9 cellular contexts compared by ENCODE assay signal in the genomic region with DNA sequence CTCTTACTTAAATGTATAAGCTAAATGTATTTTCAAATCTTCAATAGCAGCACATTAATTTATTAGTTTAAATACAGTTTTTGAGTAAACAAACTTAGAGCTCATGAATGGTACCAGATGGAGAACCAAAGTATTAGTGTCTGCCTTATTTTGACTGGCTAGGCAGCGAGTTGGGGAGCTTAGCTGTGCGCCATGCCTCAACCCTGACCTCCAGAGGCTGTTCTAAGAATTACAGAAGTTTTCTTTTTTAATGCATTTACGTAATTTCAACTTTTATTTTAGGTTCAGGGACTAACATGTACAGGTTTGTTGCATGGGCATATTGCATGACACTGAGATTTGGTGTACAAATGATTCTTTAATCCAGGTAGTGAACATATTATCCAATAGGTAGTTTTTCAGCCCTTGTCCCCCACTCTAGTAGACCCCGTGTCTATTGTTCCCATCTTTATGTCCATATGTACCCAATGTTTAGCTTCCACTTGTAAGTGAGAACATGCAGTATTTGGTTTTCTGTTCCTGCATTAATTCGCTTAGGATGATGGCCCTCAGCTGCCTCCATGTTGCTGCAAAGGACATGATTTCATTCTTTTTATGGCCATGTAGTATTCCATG.
DNase-seq lines count a peak whose midpoint lies in the region; ATAC-seq and TF ChIP-seq lines count a peak whose summit lies in the region.
"Had no signal": no experiment of that assay in that cellular context is flagged by ENCODE, and none has a peak within 500 bp of the region (broad histone marks: within the 10 kb centered on the region; RNA-seq: fewer than 3 reads in every experiment).

No MANE protein-coding gene starts in this region.

- no peak overlapping the region for H3K27ac ChIP-seq in iPS DF 6.9 (ENCODE audit: low read length)
- no peak overlapping the region for H3K27ac ChIP-seq in CD8-positive, alpha-beta T cell (ENCODE audit: low read depth, low read length)

- ATAC-seq in GM21447 (IDR thresholded peaks at IDR 0.05; ENCODE audit: unreplicated experiment): peak; percentile 89
- ATAC-seq in HG03571 (IDR thresholded peaks at IDR 0.05; ENCODE audit: unreplicated experiment): peak; percentile 94
- ATAC-seq in SK-N-SH treated with all-trans-retinoic acid at 6 μM for 48 hours: peak; percentile 91
- no peak for ATAC-seq in CD8-positive, alpha-beta T cell

- no peaks in the 10 kb centered on the region for H3K9me3 ChIP-seq in iPS DF 6.9 (ENCODE audit: control insufficient read depth, insufficient read depth, low read length)
- H3K9me3 ChIP-seq in CD8-positive, alpha-beta T cell (ENCODE audit: low read length): no peaks in the 10 kb centered on the region

- no peak for TF ChIP-seq CTCF in CD8-positive, alpha-beta T cell (IDR thresholded peaks at IDR 0.05)

- no peaks in the 10 kb centered on the region for H3K4me1 Mint-ChIP-seq in CD8-positive, alpha-beta T cell (ENCODE audit: low read depth)
- H3K4me1 Mint-ChIP-seq: activated naive CD8-positive, alpha-beta T cell treated with anti-CD3 and anti-CD28 coated beads, Interleukin-2, amount 10 ng/mL, durations not matched to agents 7 days and 5 days had no signal

- H3K4me3 ChIP-seq in iPS DF 6.9 (ENCODE audit: low read length): no peak overlapping the region
- no peak overlapping the region for H3K4me3 ChIP-seq in CD8-positive, alpha-beta T cell (ENCODE audit: low read depth, low read length)

- no peaks in the 10 kb centered on the region for H3K27me3 Mint-ChIP-seq in CD8-positive, alpha-beta T cell (ENCODE audit: low read depth)
- H3K27me3 Mint-ChIP-seq: activated naive CD8-positive, alpha-beta T cell treated with anti-CD3 and anti-CD28 coated beads, Interleukin-2, amount 10 ng/mL, durations not matched to agents 7 days and 5 days had no signal

- H3K9me3 Mint-ChIP-seq in CD8-positive, alpha-beta T cell: no peaks in the 10 kb centered on the region
- H3K9me3 Mint-ChIP-seq: activated naive CD8-positive, alpha-beta T cell treated with anti-CD3 and anti-CD28 coated beads, Interleukin-2, amount 10 ng/mL, durations not matched to agents 7 days and 5 days had no signal

- H3K36me3 ChIP-seq in iPS DF 6.9 (ENCODE audit: control insufficient read depth, insufficient read depth, low read length): no peaks in the 10 kb centered on the region
- no peaks in the 10 kb centered on the region for H3K36me3 ChIP-seq in CD8-positive, alpha-beta T cell (ENCODE audit: insufficient read depth, low read length)

- H3K27ac Mint-ChIP-seq in CD8-positive, alpha-beta T cell: no peak overlapping the region
- H3K27ac Mint-ChIP-seq: activated naive CD8-positive, alpha-beta T cell treated with anti-CD3 and anti-CD28 coated beads, Interleukin-2, amount 10 ng/mL, durations not matched to agents 7 days and 5 days had no signal

- H3K4me3 Mint-ChIP-seq in CD8-positive, alpha-beta T cell: no peak overlapping the region
- H3K4me3 Mint-ChIP-seq: activated naive CD8-positive, alpha-beta T cell treated with anti-CD3 and anti-CD28 coated beads, Interleukin-2, amount 10 ng/mL, durations not matched to agents 7 days and 5 days had no signal

- CTCF ChIA-PET in CD8-positive, alpha-beta T cell (lab: Charles Lee): interaction anchor here (1.3 kb wide), 1 partner anchor 8 kb away, joined by 3 read pairs; no protein-coding TSS in a partner anchor

- no CpG with 5 or more reads among the region's 5 CpGs for WGBS in iPS DF 6.9 (ENCODE audit: insufficient coverage, insufficient read length)

- intact Hi-C loops in CD8-positive, alpha-beta T cell (cut with DNase I, micrococcal nuclease): no loop called here

- DNase-seq in DMS 273 (lab: John Stamatoyannopoulos, UW; ENCODE audit: unreplicated experiment) (peak; percentile 72), DMS 273 treated with DMSO at 0.1 percent for 48 hours (lab: John Stamatoyannopoulos, UW) (no peak), iPS DF 6.9 (ENCODE audit: low read depth, low spot score) (peak; percentile 25), KG1 (lab: John Stamatoyannopoulos, UW) (no peak)
- DNase-seq in CD8-positive, alpha-beta T cell: no peak
- DNase-seq: activated naive CD8-positive, alpha-beta T cell treated with anti-CD3 and anti-CD28 coated beads, Interleukin-2, amount 10 ng/mL, durations not matched to agents 7 days and 5 days had no signal

- no peaks in the 10 kb centered on the region for H3K27me3 ChIP-seq in iPS DF 6.9 (ENCODE audit: control insufficient read depth, insufficient read depth, low read length)
- H3K27me3 ChIP-seq in CD8-positive, alpha-beta T cell (ENCODE audit: insufficient read depth, low read length): no peaks in the 10 kb centered on the region

- POLR2A ChIA-PET in CD8-positive, alpha-beta T cell (lab: Charles Lee): no interaction called here

- H3K36me3 Mint-ChIP-seq in CD8-positive, alpha-beta T cell: no peaks in the 10 kb centered on the region
- H3K36me3 Mint-ChIP-seq: activated naive CD8-positive, alpha-beta T cell treated with anti-CD3 and anti-CD28 coated beads, Interleukin-2, amount 10 ng/mL, durations not matched to agents 7 days and 5 days had no signal

- H3K4me1 ChIP-seq in iPS DF 6.9 (ENCODE audit: control insufficient read depth, insufficient read depth, low read length): no peaks in the 10 kb centered on the region
- H3K4me1 ChIP-seq in CD8-positive, alpha-beta T cell (ENCODE audit: insufficient read depth, low read length): no peaks in the 10 kb centered on the region

TF ChIP-seq in SK-N-SH treated with all-trans-retinoic acid at 6 μM for 48 hours, 23 proteins besides CTCF, POLR2A, EP300 and RAD21:
- TF ChIP-seq CSDC2 (CRISPR knock-in tag; IDR thresholded peaks at IDR 0.05): no peak
- no peak for TF ChIP-seq ZFP3 (CRISPR knock-in tag; IDR thresholded peaks at IDR 0.05)

Comparison
In these comparisons a context has a peak if more than half of its experiments do, and no peak if none do; other contexts are left out.
1. DNase-seq: peak in DMS 273 (single experiment) and iPS DF 6.9 (single experiment); none in DMS 273 treated with DMSO at 0.1 percent for 48 hours (single experiment), KG1 (single experiment) and CD8-positive, alpha-beta T cell (0 of 7).